Comparison of ENCODE assay signal across 18 cellular contexts in genomic region chr3:33900809-33901505, GRCh38.
"Had no signal": no experiment of that assay in that cellular context is flagged by ENCODE, and none has a peak within 500 bp of the region (broad histone marks: within the 10 kb centered on the region; RNA-seq: fewer than 3 reads in every experiment).

No MANE protein-coding gene starts in this region.

- ATAC-seq: activated naive CD4-positive, alpha-beta T cell treated with anti-CD3 and anti-CD28 coated beads, Interleukin-2, amount 50 U/mL, for 72 hours; left cardiac atrium; stimulated activated effector memory CD8-positive, alpha-beta T cell treated with anti-CD3 and anti-CD28 coated beads, Interleukin-12 subunit alpha, Interleukin-12 subunit beta, amount 100 ng/mL, for 72 hours; WTC11 had no signal

- H3K27me3 Mint-ChIP-seq: naive B cell had no signal

- H3K4me3 Mint-ChIP-seq: activated CD4-positive, alpha-beta memory T cell treated with anti-CD3 and anti-CD28 coated beads, Interleukin-2, amount 10 ng/mL, durations not matched to agents 7 days and 5 days; naive B cell; stimulated activated effector memory CD8-positive, alpha-beta T cell treated with anti-CD3 and anti-CD28 coated beads, Interleukin-12 subunit alpha, Interleukin-12 subunit beta, amount 100 ng/mL, for 72 hours; WTC11 had no signal

- H3K36me3 Mint-ChIP-seq: activated naive CD4-positive, alpha-beta T cell treated with anti-CD3 and anti-CD28 coated beads, Interleukin-2, amount 50 U/mL, for 72 hours; naive B cell; stimulated activated effector memory CD8-positive, alpha-beta T cell treated with anti-CD3 and anti-CD28 coated beads, Interleukin-12 subunit alpha, Interleukin-12 subunit beta, amount 100 ng/mL, for 72 hours; WTC11 had no signal

- H3K9me3 ChIP-seq: vagina had no signal

- H3K27ac ChIP-seq: cardiac muscle cell, dorsolateral prefrontal cortex, parathyroid adenoma, vagina had no signal

- H3K4me3 ChIP-seq: cardiac muscle cell, dorsolateral prefrontal cortex, lung, vagina had no signal

- H3K79me2 ChIP-seq: parathyroid adenoma had no signal

- H3K27ac Mint-ChIP-seq: activated CD4-positive, alpha-beta memory T cell treated with anti-CD3 and anti-CD28 coated beads, Interleukin-2, amount 10 ng/mL, durations not matched to agents 7 days and 5 days; activated naive CD4-positive, alpha-beta T cell treated with anti-CD3 and anti-CD28 coated beads, Interleukin-2, amount 50 U/mL, for 72 hours; stimulated activated effector memory CD8-positive, alpha-beta T cell treated with anti-CD3 and anti-CD28 coated beads, Interleukin-12 subunit alpha, Interleukin-12 subunit beta, amount 100 ng/mL, for 72 hours; WTC11 had no signal

- H3K27me3 ChIP-seq: cardiac muscle cell, dorsolateral prefrontal cortex, vagina had no signal

- H3K9me3 Mint-ChIP-seq: activated CD4-positive, alpha-beta memory T cell treated with anti-CD3 and anti-CD28 coated beads, Interleukin-2, amount 10 ng/mL, durations not matched to agents 7 days and 5 days; activated naive CD4-positive, alpha-beta T cell treated with anti-CD3 and anti-CD28 coated beads, Interleukin-2, amount 50 U/mL, for 72 hours; stimulated activated effector memory CD8-positive, alpha-beta T cell treated with anti-CD3 and anti-CD28 coated beads, Interleukin-12 subunit alpha, Interleukin-12 subunit beta, amount 100 ng/mL, for 72 hours had no signal

- H3K36me3 ChIP-seq: cardiac muscle cell, vagina had no signal

- H3K9ac ChIP-seq: parathyroid adenoma had no signal

- H3K4me1 ChIP-seq: parathyroid adenoma, vagina had no signal

- H2AFZ ChIP-seq: parathyroid adenoma had no signal

- DNase-seq: activated CD4-positive, alpha-beta memory T cell treated with anti-CD3 and anti-CD28 coated beads, Interleukin-2, amount 10 ng/mL, durations not matched to agents 7 days and 5 days; activated CD4-positive, alpha-beta T cell treated with anti-CD3 and anti-CD28 coated beads for 4 hours; activated effector memory CD4-positive, alpha-beta T cell treated with anti-CD3 and anti-CD28 coated beads, Interleukin-2, amount 50 U/mL, for 16 hours; activated T-cell treated with anti-CD3 and anti-CD28 coated beads, Interleukin-2, amount 50 U/mL, for 48 hours; dorsolateral prefrontal cortex; left cardiac atrium; naive B cell; stimulated activated CD4-positive, alpha-beta T cell treated with anti-CD3 and anti-CD28 coated beads, Interleukin-12 subunit alpha, Interleukin-12 subunit beta, amount 100 ng/mL, for 4 hours; stimulated activated CD4-positive, alpha-beta T cell treated with anti-CD3 and anti-CD28 coated beads, Interleukin-2, amount 100 ng/mL, for 24 hours; T-helper 1 cell; T1000 had no signal

- H3K4me1 Mint-ChIP-seq: activated CD4-positive, alpha-beta memory T cell treated with anti-CD3 and anti-CD28 coated beads, Interleukin-2, amount 10 ng/mL, durations not matched to agents 7 days and 5 days; naive B cell; stimulated activated effector memory CD8-positive, alpha-beta T cell treated with anti-CD3 and anti-CD28 coated beads, Interleukin-12 subunit alpha, Interleukin-12 subunit beta, amount 100 ng/mL, for 72 hours; WTC11 had no signal
